In the genomic region with DNA sequence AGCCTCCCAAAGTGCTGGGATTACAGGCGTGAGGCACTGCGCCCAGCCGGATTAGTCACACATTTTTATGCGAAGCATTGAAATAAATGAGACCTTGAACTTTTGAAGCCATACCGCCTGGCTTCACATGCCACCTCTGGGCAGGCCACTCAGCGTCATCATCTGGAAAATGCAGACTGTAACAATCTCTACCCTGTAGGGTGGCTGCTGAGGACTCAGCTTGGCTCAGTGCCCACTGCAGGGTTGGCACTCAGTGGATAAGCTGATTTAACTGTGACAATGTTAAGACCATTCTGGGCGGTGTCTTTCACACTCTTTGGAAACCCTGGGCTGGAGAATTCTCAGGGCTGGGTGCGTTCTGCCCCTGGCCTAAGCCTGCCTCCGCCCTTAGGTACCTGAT, we compare ENCODE assay signal across 26 cellular contexts. TPM values are rescaled to one million over a fixed set of nuclear protein-coding genes. Genes with fewer than 3 reads are reported as not detected.
A peak's percentile ranks its signal among the peaks of the same experiment; 100 is the strongest.
DNase-seq lines count a peak whose midpoint lies in the region; ATAC-seq, FAIRE-seq and TF ChIP-seq lines count a peak whose summit lies in the region.
"Had no signal": no experiment of that assay in that cellular context is flagged by ENCODE, and none has a peak within 500 bp of the region (broad histone marks: within the 10 kb centered on the region; RNA-seq: fewer than 3 reads in every experiment).

No MANE protein-coding gene starts in this region.

- WGBS in small intestine, 3 donors, result 22 to 70% (median 44%) methylated on average over 9 of the region's 9 CpGs

- peak; percentile 81 for DNase-seq in HCT116 (ENCODE audit: low read depth, low spot score)
- peak; percentile 15 for DNase-seq in RCC 7860 (ENCODE audit: low spot score)
- DNase-seq in small intestine, result peak; percentile 99
- DNase-seq in SHP77 (lab: John Stamatoyannopoulos, UW), result no peak
- no peak for DNase-seq in Karpas-422
- DNase-seq in DMS 273 (lab: John Stamatoyannopoulos, UW; ENCODE audit: unreplicated experiment), result no peak
- DNase-seq: activated CD4-positive, CD25-positive, alpha-beta regulatory T cell; activated naive CD4-positive, alpha-beta T cell treated with Interleukin-2 at 50 U/mL for 16 hours; activated T-cell treated with anti-CD3 and anti-CD28 coated beads, Interleukin-2, amount 50 U/mL, for 24 hours; aorta; DND-41; glutamatergic neuron; left ventricle myocardium inferior; midbrain; NCI-H1436 treated with DMSO at 0.1 percent for 48 hours; NCI-H2171 treated with DMSO at 0.1 percent for 48 hours; NCI-H526 treated with DMSO at 0.1 percent for 48 hours; PC-3; stimulated activated CD4-positive, alpha-beta T cell treated with anti-CD3 and anti-CD28 coated beads, Interleukin-2, amount 100 ng/mL, for 48 hours; stimulated activated naive CD8-positive, alpha-beta T cell treated with anti-CD3 and anti-CD28 coated beads, Interleukin-15, amount 100 ng/mL, for 72 hours; T1000; upper lobe of right lung had no signal

- peak overlapping the region; percentile 49 for H3K4me2 ChIP-seq in HCT116 (ENCODE audit: low read length)
- H3K4me2 ChIP-seq in Karpas-422 (ENCODE audit: low read depth, low read length, poor library complexity, severe bottlenecking), result no peak overlapping the region
- H3K4me2 ChIP-seq: neural progenitor cell had no signal

- CTCF ChIA-PET in HCT116 (lab: Charles Lee), result no interaction called here

- H3K27ac ChIP-seq in HCT116 (ENCODE audit: low read depth, low read length) (peak overlapping the region; percentile 66), duodenal mucosa (ENCODE audit: low read depth, low read length) (peak overlapping the region; percentile 47), small intestine (ENCODE audit: low read depth in 1 of 2, low read length in 1 of 2) (peak overlapping the region; percentile 77 to 86), Karpas-422 (ENCODE audit: low read length) (no peak overlapping the region)
- H3K27ac ChIP-seq: left ventricle myocardium inferior, neural progenitor cell, prostate gland, skin epidermis, upper lobe of right lung had no signal

- POLR2A ChIA-PET in HCT116 (lab: Charles Lee), result interaction anchor here (0.7 to 2.3 kb wide), 3 partner anchors 10 to 100 kb away, joined by 3 to 11 read pairs (median 4); partner anchors contain the start of gene PDXP

- RAD21 ChIA-PET in HCT116 (lab: Charles Lee; ENCODE audit: low non-redundant PET in 1 of 2, low total read pairs in 2 of 2, uncharacterized antibody in 2 of 2, unreplicated experiment in 2 of 2), result interaction anchor here in 1 of 2 experiments (0.7 kb wide), 1 partner anchor 11 kb away, joined by 3 read pairs; the partner anchor contains the start of gene PDXP

- no peaks in the 10 kb centered on the region for H3K9me3 ChIP-seq in HCT116 (ENCODE audit: control insufficient read depth in 1 of 2, insufficient read depth in 1 of 2, low read depth in 1 of 2, low read length in 2 of 2)
- no peaks in the 10 kb centered on the region for H3K9me3 ChIP-seq in duodenal mucosa (ENCODE audit: control insufficient read depth in 1 of 2, low read length in 2 of 2)
- no peaks in the 10 kb centered on the region for H3K9me3 ChIP-seq in small intestine (ENCODE audit: control insufficient read depth, low read depth)
- H3K9me3 ChIP-seq in Karpas-422 (ENCODE audit: low read length), result no peaks in the 10 kb centered on the region
- H3K9me3 ChIP-seq: left ventricle myocardium inferior, prostate gland, upper lobe of right lung had no signal

- H3K27me3 ChIP-seq in HCT116 (ENCODE audit: insufficient read depth, low read length) (no peaks in the 10 kb centered on the region), duodenal mucosa (ENCODE audit: control insufficient read depth in 1 of 2, insufficient read depth in 2 of 2, low read length in 2 of 2) (no peaks in the 10 kb centered on the region), small intestine (ENCODE audit: control insufficient read depth in 2 of 2, insufficient read depth in 2 of 2, low read length in 2 of 2) (no peaks in the 10 kb centered on the region), Karpas-422 (ENCODE audit: low read length) (no peaks in the 10 kb centered on the region)
- H3K27me3 ChIP-seq: neural progenitor cell, upper lobe of right lung had no signal

- no peaks in the 10 kb centered on the region for H4K20me1 ChIP-seq in HCT116 (ENCODE audit: insufficient read depth)
- H4K20me1 ChIP-seq in Karpas-422 (ENCODE audit: insufficient read depth, low read depth, low read length), result no peaks in the 10 kb centered on the region

- H3K9me2 ChIP-seq in HCT116 (ENCODE audit: insufficient read depth) (no peaks in the 10 kb centered on the region), Karpas-422 (replicated peaks; ENCODE audit: insufficient read depth, low read length) (no peaks in the 10 kb centered on the region)

- H3K79me2 ChIP-seq in HCT116 (ENCODE audit: insufficient read depth, low read length) (no peaks in the 10 kb centered on the region), Karpas-422 (ENCODE audit: low read length) (peaks cover 5% of the 10 kb centered on the region; the same call in 1 of the 2 replicates)

- H3K4me3 ChIP-seq in HCT116 (replicated peaks in 1 of 2; ENCODE audit: low read depth in 1 of 2, low read length in 2 of 2) (no peak overlapping the region), duodenal mucosa (ENCODE audit: low read depth in 1 of 2, low read length in 2 of 2) (no peak overlapping the region), small intestine (ENCODE audit: low read depth in 1 of 2, low read length in 2 of 2) (no peak overlapping the region), Karpas-422 (ENCODE audit: low read length) (no peak overlapping the region)
- H3K4me3 ChIP-seq: left ventricle myocardium inferior, neural progenitor cell, prostate gland, skin epidermis, upper lobe of right lung had no signal

- H3K36me3 ChIP-seq in HCT116 (ENCODE audit: control insufficient read depth in 1 of 2, insufficient read depth in 2 of 2, low read length in 2 of 2) (peaks cover 17 to 37% of the 10 kb centered on the region in 2 experiments; a peak in 3 of 4 replicates), duodenal mucosa (ENCODE audit: control insufficient read depth in 1 of 2, insufficient read depth in 2 of 2, low read length in 2 of 2) (peaks cover 17 to 80% of the 10 kb centered on the region in 2 donors), small intestine (ENCODE audit: control insufficient read depth in 2 of 2, insufficient read depth in 2 of 2, low read length in 2 of 2) (peaks cover 11 to 14% of the 10 kb centered on the region in 2 donors), Karpas-422 (ENCODE audit: insufficient read depth, low read length) (peaks cover 39% of the 10 kb centered on the region)
- H3K36me3 ChIP-seq: left ventricle myocardium inferior, neural progenitor cell, prostate gland had no signal

- peak; percentile 84 for ATAC-seq in HCT116
- ATAC-seq: PC-3; stimulated activated naive CD8-positive, alpha-beta T cell treated with anti-CD3 and anti-CD28 coated beads, Interleukin-15, amount 100 ng/mL, for 72 hours; upper lobe of right lung had no signal

- intact Hi-C loops in HCT116 (cut with micrococcal nuclease), result no loop called here

- no peak for TF ChIP-seq POLR2A in HCT116 (IDR thresholded peaks at IDR 0.05; ENCODE audit: borderline replicate concordance, extremely low read depth, insufficient read depth, insufficient read length)

- no peak overlapping the region for H2AFZ ChIP-seq in HCT116 (ENCODE audit: low read depth, low read length, poor library complexity, severe bottlenecking)
- H2AFZ ChIP-seq in Karpas-422 (ENCODE audit: low read length), result no peak overlapping the region
- H2AFZ ChIP-seq: neural progenitor cell had no signal

- H3K4me1 ChIP-seq in HCT116 (ENCODE audit: control insufficient read depth in 1 of 2, insufficient read depth in 2 of 2, low read length in 2 of 2) (peaks cover 21 to 32% of the 10 kb centered on the region in 2 experiments), duodenal mucosa (ENCODE audit: control insufficient read depth in 1 of 2, insufficient read depth in 2 of 2, low read length in 2 of 2) (peaks cover 23 to 26% of the 10 kb centered on the region in 2 donors), small intestine (ENCODE audit: control insufficient read depth in 2 of 2, insufficient read depth in 1 of 2, low read depth in 1 of 2, low read length in 1 of 2) (peaks cover 0 to 2% of the 10 kb centered on the region in 2 donors), Karpas-422 (ENCODE audit: low read length) (peaks cover 3% of the 10 kb centered on the region)
- H3K4me1 ChIP-seq: neural progenitor cell, prostate gland, upper lobe of right lung had no signal

- BruUV-seq in HCT116 (replicated peaks; lab: Mats Ljungman, UMichigan), result no TSS peak

- H3K9ac ChIP-seq in HCT116 (ENCODE audit: low read length), result peak overlapping the region; percentile 47
- peak overlapping the region; percentile 27 to 38 for H3K9ac ChIP-seq in duodenal mucosa (ENCODE audit: low read depth in 1 of 2, low read length in 2 of 2)
- no peak overlapping the region for H3K9ac ChIP-seq in Karpas-422 (ENCODE audit: low read length)
- H3K9ac ChIP-seq: neural progenitor cell had no signal

- no peak for TF ChIP-seq RAD21 in HCT116 (IDR thresholded peaks at IDR 0.05; ENCODE audit: low read depth)

- no peak for TF ChIP-seq CTCF in HCT116 (IDR thresholded peaks at IDR 0.05 in 2 of 3, conservative IDR thresholded peaks at IDR 0.05 in 1 of 3; ENCODE audit: borderline replicate concordance in 1 of 3, insufficient read depth in 1 of 3, low read depth in 2 of 3, low read length in 2 of 3)

- FAIRE-seq in RCC 7860 (lab: Jason Lieb, UNC) (no peak), small intestine (lab: Jason Lieb, UNC) (no peak)

RNA-seq across cellular contexts. Expression of gene SH3BP1, which starts 8.5 kb away (rescaled TPM):
- total RNA-seq in HCT116 (2021; ENCODE audit: unreplicated experiment), result 48.4 TPM
- 72.9 and 82.7 TPM in 2 replicates for polyA plus RNA-seq in HCT116 (2012)
- polyA plus RNA-seq in small intestine, result 10 to 100 TPM; 20.8 to 29.1 (median 27.9) TPM
- 43.2 and 50.4 TPM in 2 replicates for total RNA-seq in Karpas-422 (2014; rRNA removed; shearing (Covaris generic); ENCODE audit: low replicate concordance)

RNA-seq across cellular contexts. Expression of gene PDXP, which starts 10.6 kb away (rescaled TPM):
- 42.7 TPM for total RNA-seq in HCT116 (2021; ENCODE audit: unreplicated experiment)
- polyA plus RNA-seq in HCT116 (2012), result 43.9 and 52.6 TPM in 2 replicates
- polyA plus RNA-seq in small intestine, result 10 to 100 TPM; 27.7 to 98.6 (median 87.0) TPM
- 75.3 and 78.9 TPM in 2 replicates for total RNA-seq in Karpas-422 (2014; rRNA removed; shearing (Covaris generic); ENCODE audit: low replicate concordance)

RNA-seq across cellular contexts. Expression of gene LGALS1, which starts 27.5 kb away (rescaled TPM):
- total RNA-seq in HCT116 (2021; ENCODE audit: unreplicated experiment), result 1,080 TPM
- polyA plus RNA-seq in HCT116 (2012), result 2,758 and 2,875 TPM in 2 replicates
- polyA plus RNA-seq in small intestine, result 100 to 1,000 TPM in 2 of 3 donors, 10 to 100 TPM in 1; 36.9 to 396 (median 232) TPM
- 288 and 308 TPM in 2 replicates for total RNA-seq in Karpas-422 (2014; rRNA removed; shearing (Covaris generic); ENCODE audit: low replicate concordance)

RNA-seq across cellular contexts. Expression of gene NOL12, which starts 38.2 kb away (rescaled TPM):
- total RNA-seq in HCT116 (2021; ENCODE audit: unreplicated experiment), result 31.4 TPM
- polyA plus RNA-seq in HCT116 (2012), result 19.2 and 28.2 TPM in 2 replicates
- 10 to 100 TPM; 22.6 to 28.9 (median 24.0) TPM for polyA plus RNA-seq in small intestine
- total RNA-seq in Karpas-422 (2014; rRNA removed; shearing (Covaris generic); ENCODE audit: low replicate concordance), result 12.3 and 48.1 TPM in 2 replicates

RNA-seq across cellular contexts. Expression of gene GGA1, which starts 39.3 kb away (rescaled TPM):
- 89.8 TPM for total RNA-seq in HCT116 (2021; ENCODE audit: unreplicated experiment)
- polyA plus RNA-seq in HCT116 (2012), result 61.4 and 61.5 TPM in 2 replicates
- 10 to 100 TPM; 44.4 to 73.2 (median 67.5) TPM for polyA plus RNA-seq in small intestine
- total RNA-seq in Karpas-422 (2014; rRNA removed; shearing (Covaris generic); ENCODE audit: low replicate concordance), result 64.3 and 97.3 TPM in 2 replicates

Comparison
In these comparisons a context has a peak if more than half of its experiments do, and no peak if none do; other contexts are left out.
1. DNase-seq: peak in HCT116 (single experiment), RCC 7860 (single experiment) and small intestine (single experiment); none in SHP77 (0 of 2), Karpas-422 (single experiment) and DMS 273 (single experiment).